In the genomic region with DNA sequence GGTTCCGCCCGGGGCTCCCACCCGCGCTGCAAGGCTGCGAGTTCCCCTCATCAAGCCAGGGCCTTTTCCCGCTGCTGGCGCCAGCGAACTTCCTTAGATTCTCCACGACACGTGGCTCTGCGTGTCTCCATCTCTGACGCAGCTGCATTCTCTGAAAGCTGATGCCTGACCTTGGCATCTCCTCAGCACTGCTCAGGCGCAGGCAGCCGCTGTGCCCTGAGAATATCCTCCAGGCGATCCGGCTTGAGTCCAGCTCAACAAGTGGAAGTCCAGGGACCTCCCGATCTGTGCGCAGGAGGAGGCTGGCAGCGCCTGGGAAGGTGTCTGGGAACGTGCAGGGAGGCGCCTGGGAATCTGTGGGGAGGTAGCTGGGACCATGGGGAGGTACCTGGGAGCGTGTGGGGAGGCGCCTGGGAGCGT, we compare ENCODE assay signal across 16 cellular contexts.
DNase-seq lines count a peak whose midpoint lies in the region; ATAC-seq, FAIRE-seq and TF ChIP-seq lines count a peak whose summit lies in the region.
"Had no signal": no experiment of that assay in that cellular context is flagged by ENCODE, and none has a peak within 500 bp of the region (broad histone marks: within the 10 kb centered on the region; RNA-seq: fewer than 3 reads in every experiment).

No MANE protein-coding gene starts in this region.

- no peaks in the 10 kb centered on the region for H3K36me3 ChIP-seq in liver (ENCODE audit: control insufficient read depth in 4 of 4, insufficient read depth in 3 of 4, low read depth in 1 of 4, low read length in 3 of 4)
- no peaks in the 10 kb centered on the region for H3K36me3 ChIP-seq in HepG2 (replicated peaks in 1 of 2; ENCODE audit: control insufficient read depth in 1 of 2, insufficient read depth in 2 of 2, low read length in 2 of 2)
- H3K36me3 ChIP-seq in lower lobe of right lung: no peaks in the 10 kb centered on the region
- H3K36me3 ChIP-seq in aorta (ENCODE audit: control insufficient read depth in 1 of 2, insufficient read depth in 2 of 2, low read length in 1 of 2): no peaks in the 10 kb centered on the region
- H3K36me3 ChIP-seq: heart left ventricle, neutrophil, uterus had no signal

- 82% methylated on average over 24 of the region's 24 CpGs for WGBS in liver
- WGBS in HepG2 (ENCODE audit: low lambda C conversion rate): 68% methylated on average over 24 of the region's 24 CpGs
- WGBS in aorta, 2 donors: 60 to 73% methylated on average over 24 of the region's 24 CpGs

- H2AFZ ChIP-seq in HepG2 (ENCODE audit: low read length): no peak overlapping the region

- peaks cover 22% of the 10 kb centered on the region for H3K4me1 Mint-ChIP-seq in WTC11

- TF ChIP-seq EP300 in HepG2 (IDR thresholded peaks at IDR 0.05; ENCODE audit: low read depth in 2 of 2, low read length in 2 of 2) (no peak), HepG2 (CRISPR knock-in tag; IDR thresholded peaks at IDR 0.05; ENCODE audit: borderline replicate concordance) (no peak)

- no TSS peak for BruUV-seq in HepG2 (replicated peaks; lab: Mats Ljungman, UMichigan)

- peaks cover 21% of the 10 kb centered on the region for H3K27me3 Mint-ChIP-seq in WTC11 (ENCODE audit: low read depth)

- TF ChIP-seq RAD21 in liver (IDR thresholded peaks at IDR 0.05): no peak
- no peak for TF ChIP-seq RAD21 in HepG2 (CRISPR knock-in tag; IDR thresholded peaks at IDR 0.05)

- H3K4me3 Mint-ChIP-seq in WTC11: no peak overlapping the region
- H3K4me3 Mint-ChIP-seq: activated T-cell treated with anti-CD3 and anti-CD28 coated beads, Interleukin-2, amount 50 U/mL, for 24 hours; T-cell had no signal

- H3K9me3 ChIP-seq in liver (ENCODE audit: control insufficient read depth in 4 of 4, low read length in 3 of 4) (peaks cover 0 to 2% (median under 1%) of the 10 kb centered on the region in 4 donors), HepG2 (ENCODE audit: low read length) (peaks cover 3% of the 10 kb centered on the region), lower lobe of right lung (no peaks in the 10 kb centered on the region), aorta (ENCODE audit: control insufficient read depth, low read length) (no peaks in the 10 kb centered on the region)
- H3K9me3 ChIP-seq: uterus had no signal

- TF ChIP-seq CTCF in liver (IDR thresholded peaks at IDR 0.05; ENCODE audit: low read depth, low read length, missing input control) (no peak), HepG2 (CRISPR knock-in tag; IDR thresholded peaks at IDR 0.05) (no peak), lower lobe of right lung (IDR thresholded peaks at IDR 0.05) (no peak), WTC11 (IDR thresholded peaks at IDR 0.05) (no peak)

- H3K27ac Mint-ChIP-seq in WTC11: no peak overlapping the region
- H3K27ac Mint-ChIP-seq: activated T-cell treated with anti-CD3 and anti-CD28 coated beads, Interleukin-2, amount 50 U/mL, for 24 hours; effector memory CD8-positive, alpha-beta T cell; T-cell had no signal

- no peak for FAIRE-seq in HepG2 (lab: Jason Lieb, UNC)

- H3K9ac ChIP-seq in liver (ENCODE audit: low read depth in 1 of 2, low read length in 2 of 2) (no peak overlapping the region), HepG2 (ENCODE audit: insufficient read depth, low read depth, low read length) (no peak overlapping the region)

- H3K79me2 ChIP-seq in HepG2 (ENCODE audit: insufficient read depth, low read length): no peaks in the 10 kb centered on the region

- in situ Hi-C loops in HepG2 (cut with HindIII; ENCODE audit: extremely low pct_ligation_motif_present, low pct_unique_long_range_greater_than_20kb): no loop called here

- H4K20me1 ChIP-seq in HepG2 (ENCODE audit: insufficient read depth, low read length): no peaks in the 10 kb centered on the region

- intact Hi-C loops in HepG2 (cut with micrococcal nuclease; ENCODE audit: unreplicated experiment) (no loop called here), lower lobe of right lung (cut with DNase I) (no loop called here), aorta (cut with DNase I) (no loop called here)

- TF ChIP-seq POLR2A in HepG2 (IDR thresholded peaks at IDR 0.05; ENCODE audit: insufficient read depth in 1 of 2, low read depth in 2 of 2, low read length in 2 of 2): no peak

- H3K9me3 Mint-ChIP-seq in WTC11: peaks cover 21% of the 10 kb centered on the region
- H3K9me3 Mint-ChIP-seq: activated T-cell treated with anti-CD3 and anti-CD28 coated beads, Interleukin-2, amount 50 U/mL, for 24 hours; effector memory CD8-positive, alpha-beta T cell had no signal

- no peak overlapping the region for H3K4me3 ChIP-seq in liver (ENCODE audit: low read depth in 1 of 3, low read length in 3 of 3)
- no peak overlapping the region for H3K4me3 ChIP-seq in HepG2 (replicated peaks in 1 of 3; ENCODE audit: insufficient read depth in 1 of 3, low read depth in 2 of 3, low read length in 3 of 3)
- H3K4me3 ChIP-seq in lower lobe of right lung: no peak overlapping the region
- H3K4me3 ChIP-seq in aorta (ENCODE audit: low read length in 2 of 2): no peak overlapping the region
- H3K4me3 ChIP-seq: uterus had no signal

- no peaks in the 10 kb centered on the region for H3K27me3 ChIP-seq in liver (ENCODE audit: control insufficient read depth in 4 of 4, insufficient read depth in 4 of 4, low read length in 3 of 4)
- peaks cover 5 to 54% of the 10 kb centered on the region in 2 experiments for H3K27me3 ChIP-seq in HepG2 (ENCODE audit: control insufficient read depth in 1 of 2, insufficient read depth in 2 of 2, low read length in 2 of 2)
- H3K27me3 ChIP-seq in lower lobe of right lung (ENCODE audit: low read depth): no peaks in the 10 kb centered on the region
- H3K27me3 ChIP-seq in aorta (ENCODE audit: control insufficient read depth in 1 of 2, insufficient read depth in 2 of 2, low read length in 1 of 2): no peaks in the 10 kb centered on the region
- H3K27me3 ChIP-seq: neutrophil, uterus had no signal

- ATAC-seq in HepG2: no peak
- ATAC-seq in lower lobe of right lung: peak; percentile 15 to 51
- peak; percentile 9 for ATAC-seq in aorta (ENCODE audit: low FRiP score)
- ATAC-seq in WTC11: no peak
- ATAC-seq in GM21528 (IDR thresholded peaks at IDR 0.05; ENCODE audit: low FRiP score, unreplicated experiment): no peak
- ATAC-seq: effector memory CD8-positive, alpha-beta T cell; T-cell had no signal

- H3K4me2 ChIP-seq in HepG2 (ENCODE audit: low read depth, low read length): no peak overlapping the region

- CTCF ChIA-PET in HepG2 (lab: Yijun Ruan, JAX; ENCODE audit: low intra/inter-chr PET ratio, low total read pairs): no interaction called here
- CTCF ChIA-PET in WTC11 (lab: Charles Lee): no interaction called here

- peaks cover 28% of the 10 kb centered on the region for H3K36me3 Mint-ChIP-seq in WTC11

- peaks cover 0 to 6% (median 2%) of the 10 kb centered on the region in 4 donors for H3K4me1 ChIP-seq in liver (ENCODE audit: control insufficient read depth in 4 of 4, insufficient read depth in 4 of 4, low read length in 3 of 4)
- H3K4me1 ChIP-seq in HepG2 (ENCODE audit: insufficient read depth, low read length): peaks cover 20% of the 10 kb centered on the region; the same call in 1 of the 2 replicates
- no peaks in the 10 kb centered on the region for H3K4me1 ChIP-seq in lower lobe of right lung
- no peaks in the 10 kb centered on the region for H3K4me1 ChIP-seq in aorta (ENCODE audit: control insufficient read depth in 1 of 2, insufficient read depth in 2 of 2, low read length in 2 of 2)
- H3K4me1 ChIP-seq: uterus had no signal

- DNase-seq in HepG2 (ENCODE audit: low spot score) (no peak), amniotic epithelial cell (ENCODE audit: low read depth) (peak; percentile 66), lower lobe of right lung (no peak), aorta (peak in 1 of 2 donors; percentile 72), WTC11 (ENCODE audit: low spot score) (no peak), NCI-H345 (lab: John Stamatoyannopoulos, UW) (no peak)
- DNase-seq: activated CD4-positive, CD25-positive, alpha-beta regulatory T cell treated with anti-CD3 and anti-CD28 coated beads, Interleukin-2, amount 50 U/mL, for 72 hours; activated T-cell treated with anti-CD3 and anti-CD28 coated beads, Interleukin-2, amount 50 U/mL, for 24 hours; effector memory CD8-positive, alpha-beta T cell; H7; uterus had no signal

- POLR2A ChIA-PET in HepG2 (lab: Yijun Ruan, JAX) (no interaction called here), WTC11 (lab: Charles Lee) (no interaction called here)

- H3K27ac ChIP-seq in liver (ENCODE audit: low read depth in 1 of 2, low read length in 2 of 2) (no peak overlapping the region), HepG2 (ENCODE audit: extremely low read length, insufficient read depth, low read length) (no peak overlapping the region), lower lobe of right lung (no peak overlapping the region), aorta (ENCODE audit: low read depth in 1 of 2, low read length in 2 of 2) (peak overlapping the region in 1 of 2 donors; percentile 37)
- H3K27ac ChIP-seq: heart left ventricle, neutrophil, uterus had no signal

TF ChIP-seq in liver, 16 proteins besides CTCF, POLR2A, EP300 and RAD21 (continues in another document):
- TF ChIP-seq NR2F2 (IDR thresholded peaks at IDR 0.05): no peak
- TF ChIP-seq, protein P1, sequence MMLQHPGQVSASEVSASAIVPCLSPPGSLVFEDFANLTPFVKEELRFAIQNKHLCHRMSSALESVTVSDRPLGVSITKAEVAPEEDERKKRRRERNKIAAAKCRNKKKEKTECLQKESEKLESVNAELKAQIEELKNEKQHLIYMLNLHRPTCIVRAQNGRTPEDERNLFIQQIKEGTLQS (IDR thresholded peaks at IDR 0.05): no peak
- no peak for TF ChIP-seq YY1 (IDR thresholded peaks at IDR 0.05)

TF ChIP-seq in HepG2, 621 proteins besides CTCF, POLR2A, EP300 and RAD21 (continues in another document):
- TF ChIP-seq ZNF432 (CRISPR knock-in tag; IDR thresholded peaks at IDR 0.05; ENCODE audit: borderline replicate concordance) (no peak), YEATS2 (CRISPR knock-in tag; IDR thresholded peaks at IDR 0.05; ENCODE audit: borderline replicate concordance) (no peak), EEA1 (CRISPR knock-in tag; IDR thresholded peaks at IDR 0.05; ENCODE audit: borderline replicate concordance) (no peak), ZNF883 (CRISPR knock-in tag; IDR thresholded peaks at IDR 0.05; ENCODE audit: not compliant biosample characterization) (no peak), SALL1 (CRISPR knock-in tag; IDR thresholded peaks at IDR 0.05) (no peak), ZNF350 (CRISPR knock-in tag; IDR thresholded peaks at IDR 0.05; ENCODE audit: borderline replicate concordance, low read depth) (no peak), ZNF768 (CRISPR knock-in tag; IDR thresholded peaks at IDR 0.05) (no peak)

TF ChIP-seq in WTC11, 78 proteins besides CTCF, POLR2A, EP300 and RAD21 (continues in another document):
- TF ChIP-seq, protein P2, sequence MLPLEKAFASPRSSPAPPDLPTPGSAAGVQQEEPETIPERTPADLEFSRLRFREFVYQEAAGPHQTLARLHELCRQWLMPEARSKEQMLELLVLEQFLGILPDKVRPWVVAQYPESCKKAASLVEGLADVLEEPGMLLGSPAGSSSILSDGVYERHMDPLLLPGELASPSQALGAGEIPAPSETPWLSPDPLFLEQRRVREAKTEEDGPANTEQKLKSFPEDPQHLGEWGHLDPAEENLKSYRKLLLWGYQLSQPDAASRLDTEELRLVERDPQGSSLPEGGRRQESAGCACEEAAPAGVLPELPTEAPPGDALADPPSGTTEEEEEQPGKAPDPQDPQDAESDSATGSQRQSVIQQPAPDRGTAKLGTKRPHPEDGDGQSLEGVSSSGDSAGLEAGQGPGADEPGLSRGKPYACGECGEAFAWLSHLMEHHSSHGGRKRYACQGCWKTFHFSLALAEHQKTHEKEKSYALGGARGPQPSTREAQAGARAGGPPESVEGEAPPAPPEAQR (CRISPR knock-in tag; IDR thresholded peaks at IDR 0.05): no peak

Comparison
In these comparisons a context has a peak if more than half of its experiments do, and no peak if none do; other contexts are left out.
1. ATAC-seq: peak in lower lobe of right lung (2 of 2) and aorta (single experiment); none in HepG2 (single experiment), WTC11 (single experiment) and GM21528 (single experiment).